In the genomic region with DNA sequence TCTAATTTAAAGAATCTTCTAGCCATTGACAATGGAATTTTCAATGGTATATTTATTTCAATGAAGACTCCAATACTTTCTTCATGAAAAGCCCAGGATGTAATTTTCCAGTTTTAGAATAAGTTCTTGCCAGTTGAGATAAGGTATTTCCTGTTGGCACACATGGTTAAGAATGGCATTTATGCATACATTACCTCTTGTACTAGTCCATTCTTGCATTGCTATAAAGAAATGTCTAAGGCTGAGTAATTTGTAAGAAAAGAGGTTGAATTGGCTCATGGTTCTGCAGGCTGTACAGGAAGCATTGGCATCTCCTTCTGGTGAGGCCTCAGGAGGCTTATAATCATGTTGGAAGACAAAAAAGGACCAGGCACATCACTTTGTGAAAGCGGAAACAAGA, we compare ENCODE assay signal across 19 cellular contexts.
A peak's percentile ranks its signal among the peaks of the same experiment; 100 is the strongest.
DNase-seq lines count a peak whose midpoint lies in the region; ATAC-seq, FAIRE-seq and TF ChIP-seq lines count a peak whose summit lies in the region.
"Had no signal": no experiment of that assay in that cellular context is flagged by ENCODE, and none has a peak within 500 bp of the region (broad histone marks: within the 10 kb centered on the region; RNA-seq: fewer than 3 reads in every experiment).

No MANE protein-coding gene starts in this region.

- peaks cover 57% of the 10 kb centered on the region; the same call in 1 of the 2 replicates for H3K9me3 ChIP-seq in BLaER1
- H3K9me3 ChIP-seq: Caco-2, HAP-1 had no signal

- POLR2A ChIA-PET in RWPE1 (lab: Yijun Ruan, JAX; ENCODE audit: low non-redundant PET) = no interaction called here

- CTCF ChIA-PET in RWPE1 (lab: Yijun Ruan, JAX) = no interaction called here

- no peaks in the 10 kb centered on the region for H4K20me1 ChIP-seq in BLaER1

- no peak for ATAC-seq in foreskin keratinocyte
- ATAC-seq in HG03135 (IDR thresholded peaks at IDR 0.05; ENCODE audit: unreplicated experiment) = no peak

- H3K4me2 ChIP-seq in BLaER1 = peak overlapping the region; percentile 5

- H3K4me1 ChIP-seq in BLaER1 = peaks cover 49% of the 10 kb centered on the region
- H3K4me1 ChIP-seq in foreskin keratinocyte = no peaks in the 10 kb centered on the region
- H3K4me1 ChIP-seq: Caco-2, HAP-1 had no signal

- intact Hi-C loops in posterior cingulate gyrus (cut with DNase I) = no loop called here

- H3K27ac ChIP-seq in BLaER1 (peak overlapping the region; percentile 76; the same call in 1 of the 2 replicates), RWPE1 (no peak overlapping the region), foreskin keratinocyte (no peak overlapping the region)
- H3K27ac ChIP-seq: GM23248 had no signal

- H3K36me3 ChIP-seq in BLaER1 (peaks cover 6% of the 10 kb centered on the region; the same call in 1 of the 2 replicates), bronchial epithelial cell (ENCODE audit: control insufficient read depth, insufficient read depth, low read length) (no peaks in the 10 kb centered on the region)
- H3K36me3 ChIP-seq: HAP-1 had no signal

- FAIRE-seq in bronchial epithelial cell (lab: Jason Lieb, UNC) = no peak
- FAIRE-seq: D721Med, G401.6, GM12892, GM18507 had no signal

- H3K9ac ChIP-seq in BLaER1 = no peak overlapping the region
- H3K9ac ChIP-seq: GM23248 had no signal

- no peaks in the 10 kb centered on the region for H3K27me3 ChIP-seq in BLaER1
- H3K27me3 ChIP-seq in bronchial epithelial cell (ENCODE audit: control insufficient read depth, insufficient read depth, low read length) = no peaks in the 10 kb centered on the region
- no peaks in the 10 kb centered on the region for H3K27me3 ChIP-seq in foreskin keratinocyte

- no peak for TF ChIP-seq CTCF in RWPE1 (conservative IDR thresholded peaks at IDR 0.05; ENCODE audit: low read depth)
- TF ChIP-seq CTCF in bronchial epithelial cell (IDR thresholded peaks at IDR 0.05; ENCODE audit: insufficient read depth, low read length, severe bottlenecking) = no peak
- no peak for TF ChIP-seq CTCF in foreskin keratinocyte (conservative IDR thresholded peaks at IDR 0.05)

- H3K4me3 ChIP-seq in BLaER1 = peak overlapping the region; percentile 0; the same call in 1 of the 2 replicates
- no peak overlapping the region for H3K4me3 ChIP-seq in bronchial epithelial cell (ENCODE audit: low read depth, low read length)
- H3K4me3 ChIP-seq: GM23248, HAP-1 had no signal

- DNase-seq in RWPE1 (ENCODE audit: low spot score) (peak; percentile 4), bronchial epithelial cell (ENCODE audit: low read depth) (peak; percentile 70), foreskin keratinocyte (peak; percentile 20 to 48), GF-D8 (lab: John Stamatoyannopoulos, UW) (no peak), SK-N-DZ (ENCODE audit: low spot score) (no peak), posterior cingulate gyrus (no peak)
- DNase-seq: 8988T; C1 segment of cervical spinal cord; Caco-2; CD4-positive, CD25-positive, alpha-beta regulatory T cell; CD8-positive, alpha-beta memory T cell; GM23248 had no signal

Comparison
In these comparisons a context has a peak if more than half of its experiments do, and no peak if none do; other contexts are left out.
1. DNase-seq: peak in RWPE1 (single experiment), bronchial epithelial cell (single experiment) and foreskin keratinocyte (2 of 2); none in GF-D8 (single experiment), SK-N-DZ (single experiment) and posterior cingulate gyrus (0 of 10).